ENCODE assay signal across 7 cellular contexts in the genomic region with DNA sequence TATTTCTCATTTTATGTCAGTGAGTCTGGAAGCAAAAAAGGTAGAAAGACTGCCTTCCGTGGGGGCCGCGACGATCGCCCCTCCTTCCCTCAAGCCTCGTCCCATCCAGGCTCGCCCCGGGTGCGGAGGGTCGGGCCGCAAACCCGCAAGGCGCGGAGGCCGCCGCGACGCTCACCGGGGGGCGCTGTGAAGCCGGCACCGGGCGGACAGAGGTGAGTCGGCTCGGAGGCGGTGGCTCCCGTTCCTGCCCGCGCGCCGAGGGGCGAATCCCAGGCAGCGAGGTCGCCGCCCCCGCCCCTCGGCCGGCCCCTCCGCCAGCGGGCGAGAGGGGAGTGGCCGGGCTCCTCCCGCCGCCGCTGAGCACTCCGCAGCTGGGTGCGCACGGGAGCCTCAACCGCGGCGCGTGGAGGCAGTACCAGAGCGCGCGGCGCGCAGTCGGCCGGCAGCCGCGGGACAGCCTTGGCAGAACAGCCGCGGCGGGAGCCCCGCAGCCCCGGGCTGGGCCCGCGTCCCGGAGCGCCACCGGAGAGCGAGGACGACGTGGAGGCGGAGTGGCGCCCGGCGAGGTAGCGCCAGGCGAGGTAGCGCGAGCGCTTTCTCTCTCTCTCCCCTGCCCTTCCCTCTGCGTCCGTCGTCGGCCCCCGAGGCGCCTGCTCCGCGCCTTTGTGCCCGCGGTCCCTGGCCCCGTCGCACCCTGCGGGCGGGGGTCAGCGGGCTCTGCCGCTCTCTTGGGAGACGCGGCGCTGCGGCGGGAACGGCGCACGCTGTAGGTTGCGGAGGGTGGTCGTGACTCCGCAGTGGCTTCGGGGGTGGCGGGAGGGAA. TPM values are rescaled to one million over a fixed set of nuclear protein-coding genes. Genes with fewer than 3 reads are reported as not detected.
DNase-seq lines count a peak whose midpoint lies in the region; ATAC-seq and TF ChIP-seq lines count a peak whose summit lies in the region.

A gene (plus strand): TSS at position 359 of the 823 bp plus-strand sequence. CDS start 31,492 bp downstream, outside the sequence.

- no peaks in the 10 kb centered on the region for H3K27me3 ChIP-seq in endodermal cell (ENCODE audit: control insufficient read depth, insufficient read depth, low read length, poor library complexity, severe bottlenecking)
- peaks cover 39% of the 10 kb centered on the region for H3K27me3 ChIP-seq in mononuclear cell (ENCODE audit: insufficient read depth, low read length)

- ATAC-seq in GM18858 (IDR thresholded peaks at IDR 0.05; ENCODE audit: unreplicated experiment) (peak; percentile 36), HG03066 (IDR thresholded peaks at IDR 0.05; ENCODE audit: low read depth, unreplicated experiment) (peak; percentile 58)
- peak; percentile 83 for ATAC-seq in activated CD8-positive, alpha-beta T cell treated with anti-CD3 and anti-CD28 coated beads for 36 hours
- peak; percentile 66 to 78 for ATAC-seq in stimulated activated naive B cell treated with anti-CD40 and anti-IgM and Interleukin-4, amounts not matched to agents 10 μg/mL and 1 μg/mL and 100 μg/mL, for 72 hours (replicated peaks)

- H3K4me1 ChIP-seq in endodermal cell (ENCODE audit: control insufficient read depth, insufficient read depth, low read length): peaks cover 23% of the 10 kb centered on the region
- H3K4me1 ChIP-seq in mononuclear cell (ENCODE audit: insufficient read depth, low read length): peaks cover 17% of the 10 kb centered on the region

- DNase-seq in NCI-H345 treated with DMSO at 0.1 percent for 48 hours (lab: John Stamatoyannopoulos, UW; ENCODE audit: unreplicated experiment) (peak; percentile 48), endodermal cell (peak; percentile 94)
- peak; percentile 78 for DNase-seq in activated CD8-positive, alpha-beta T cell treated with anti-CD3 and anti-CD28 coated beads for 36 hours
- peak; percentile 49 for DNase-seq in stimulated activated naive B cell treated with anti-CD40 and anti-IgM and Interleukin-4, amounts not matched to agents 10 μg/mL and 1 μg/mL and 100 μg/mL, for 72 hours

- peaks cover 1% of the 10 kb centered on the region for H3K36me3 Mint-ChIP-seq in activated CD8-positive, alpha-beta T cell treated with anti-CD3 and anti-CD28 coated beads for 36 hours (ENCODE audit: low read depth)
- H3K36me3 Mint-ChIP-seq in endodermal cell (ENCODE audit: low read depth): peaks cover 10% of the 10 kb centered on the region
- H3K36me3 Mint-ChIP-seq in stimulated activated naive B cell treated with anti-CD40 and anti-IgM and Interleukin-4, amounts not matched to agents 10 μg/mL and 1 μg/mL and 100 μg/mL, for 72 hours: no peaks in the 10 kb centered on the region

- peaks cover 19% of the 10 kb centered on the region for H3K36me3 ChIP-seq in endodermal cell (ENCODE audit: control insufficient read depth, insufficient read depth, low read length)

- CTCF ChIA-PET in activated CD8-positive, alpha-beta T cell treated with anti-CD3 and anti-CD28 coated beads for 36 hours (lab: Charles Lee): interaction anchor here (1.2 to 4.6 kb wide), 3 partner anchors 27 to 81 kb away, joined by 3 to 26 read pairs (median 5); no protein-coding TSS in a partner anchor

- H3K4me3 ChIP-seq in endodermal cell (ENCODE audit: low read length) (peak within 1 kb of the TSS; percentile 97), mononuclear cell (ENCODE audit: low read length) (peak within 1 kb of the TSS; percentile 36)

- H3K27me3 Mint-ChIP-seq in activated CD8-positive, alpha-beta T cell treated with anti-CD3 and anti-CD28 coated beads for 36 hours: peaks cover 6% of the 10 kb centered on the region
- peaks cover 1% of the 10 kb centered on the region for H3K27me3 Mint-ChIP-seq in endodermal cell (ENCODE audit: insufficient read depth)
- peaks cover 0 to 3% of the 10 kb centered on the region in 2 donors for H3K27me3 Mint-ChIP-seq in stimulated activated naive B cell treated with anti-CD40 and anti-IgM and Interleukin-4, amounts not matched to agents 10 μg/mL and 1 μg/mL and 100 μg/mL, for 72 hours

- POLR2A ChIA-PET in activated CD8-positive, alpha-beta T cell treated with anti-CD3 and anti-CD28 coated beads for 36 hours (lab: Charles Lee): interaction anchor here (0.7 to 1.3 kb wide), 4 partner anchors 57 to 364 kb away, joined by 3 read pairs; no protein-coding TSS in a partner anchor

- H3K4me3 Mint-ChIP-seq in activated CD8-positive, alpha-beta T cell treated with anti-CD3 and anti-CD28 coated beads for 36 hours: peak within 1 kb of the TSS; percentile 83
- peak within 1 kb of the TSS; percentile 86 for H3K4me3 Mint-ChIP-seq in endodermal cell
- peak within 1 kb of the TSS; percentile 82 to 87 for H3K4me3 Mint-ChIP-seq in stimulated activated naive B cell treated with anti-CD40 and anti-IgM and Interleukin-4, amounts not matched to agents 10 μg/mL and 1 μg/mL and 100 μg/mL, for 72 hours

- peaks cover 18% of the 10 kb centered on the region for H3K4me1 Mint-ChIP-seq in activated CD8-positive, alpha-beta T cell treated with anti-CD3 and anti-CD28 coated beads for 36 hours (ENCODE audit: low read depth)
- H3K4me1 Mint-ChIP-seq in endodermal cell: peaks cover 35% of the 10 kb centered on the region
- peaks cover 21 to 45% of the 10 kb centered on the region in 2 donors for H3K4me1 Mint-ChIP-seq in stimulated activated naive B cell treated with anti-CD40 and anti-IgM and Interleukin-4, amounts not matched to agents 10 μg/mL and 1 μg/mL and 100 μg/mL, for 72 hours

- TF ChIP-seq CTCF in activated CD8-positive, alpha-beta T cell treated with anti-CD3 and anti-CD28 coated beads for 36 hours (IDR thresholded peaks at IDR 0.05): peak; percentile 52
- TF ChIP-seq CTCF in endodermal cell (conservative IDR thresholded peaks at IDR 0.05): peak; percentile 60

- intact Hi-C loops in activated CD8-positive, alpha-beta T cell treated with anti-CD3 and anti-CD28 coated beads for 36 hours (cut with micrococcal nuclease): loop anchor here (10.0 kb wide), 1 partner anchor 260 kb away; no protein-coding TSS in a partner anchor

- H3K9ac ChIP-seq in endodermal cell (ENCODE audit: extremely low read depth, low read length, poor library complexity, severe bottlenecking): peak within 1 kb of the TSS; percentile 91

- H3K9me3 Mint-ChIP-seq in activated CD8-positive, alpha-beta T cell treated with anti-CD3 and anti-CD28 coated beads for 36 hours: no peaks in the 10 kb centered on the region
- no peaks in the 10 kb centered on the region for H3K9me3 Mint-ChIP-seq in endodermal cell
- H3K9me3 Mint-ChIP-seq in stimulated activated naive B cell treated with anti-CD40 and anti-IgM and Interleukin-4, amounts not matched to agents 10 μg/mL and 1 μg/mL and 100 μg/mL, for 72 hours: peaks cover 0 to 2% of the 10 kb centered on the region in 2 donors

- 0% methylated on average over 33 to 112 of the region's 112 CpGs for WGBS in endodermal cell (ENCODE audit: insufficient coverage in 1 of 2, insufficient read length in 1 of 2), 2 experiments

- peak within 1 kb of the TSS; percentile 67 for H3K27ac Mint-ChIP-seq in activated CD8-positive, alpha-beta T cell treated with anti-CD3 and anti-CD28 coated beads for 36 hours
- H3K27ac Mint-ChIP-seq in endodermal cell: peak within 1 kb of the TSS; percentile 94
- peak within 1 kb of the TSS; percentile 47 for H3K27ac Mint-ChIP-seq in stimulated activated naive B cell treated with anti-CD40 and anti-IgM and Interleukin-4, amounts not matched to agents 10 μg/mL and 1 μg/mL and 100 μg/mL, for 72 hours

- H3K9me3 ChIP-seq in endodermal cell (ENCODE audit: control insufficient read depth, low read length) (no peaks in the 10 kb centered on the region), mononuclear cell (ENCODE audit: low read depth, low read length) (no peaks in the 10 kb centered on the region)

- H3K27ac ChIP-seq in endodermal cell (ENCODE audit: low read depth, low read length): peak within 1 kb of the TSS; percentile 96

RNA-seq across cellular contexts. Expression of the gene that starts here (rescaled TPM):
- total RNA-seq in activated CD8-positive, alpha-beta T cell treated with anti-CD3 and anti-CD28 coated beads for 36 hours: 10 to 100 TPM; 43.2 to 44.8 TPM
- total RNA-seq in endodermal cell: 100 to 1,000 TPM; 145 to 154 TPM
- polyA plus RNA-seq in endodermal cell (2013, experiment 1 of 2): 55.7 TPM
- 56.3 TPM for polyA plus RNA-seq in endodermal cell (2013, experiment 2 of 2)
- total RNA-seq in mononuclear cell: 0.73 TPM

Comparison
In these comparisons a context has a peak if more than half of its experiments do, and no peak if none do; other contexts are left out.
1. Peak in every context shown above with its lines: DNase-seq, ATAC-seq, H3K4me3 ChIP-seq and H3K27ac ChIP-seq.
2. RNA of the gene that starts here (total RNA-seq): 145 to 154 TPM in endodermal cell and 43.2 to 44.8 TPM in activated CD8-positive, alpha-beta T cell treated with anti-CD3 and anti-CD28 coated beads for 36 hours; 0.73 TPM in mononuclear cell (single experiment); every median in the first group is over 10 times any median in the second.